1 cellular context compared by ENCODE assay signal in the genomic region with DNA sequence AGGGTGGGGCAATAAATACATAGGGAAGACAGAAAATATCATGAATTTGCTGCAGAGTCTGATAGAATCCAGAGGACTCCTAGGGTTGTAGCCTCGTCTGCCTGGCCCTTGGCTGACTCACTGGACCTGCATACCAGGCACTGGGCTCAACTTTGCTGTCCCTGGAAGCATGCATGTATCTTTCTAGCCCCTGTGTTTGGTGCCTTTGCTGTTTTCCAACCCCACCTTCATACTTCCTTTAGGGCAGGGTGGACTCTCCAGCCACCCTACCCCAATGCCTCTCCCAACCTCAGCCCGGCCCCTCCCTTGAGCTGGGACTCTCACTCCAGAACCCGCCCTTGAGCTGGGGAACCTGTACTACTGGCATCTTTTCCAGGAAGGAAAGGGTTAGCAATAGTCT.
TF ChIP-seq lines count a peak whose summit lies in the region.

No MANE protein-coding gene starts in this region.

TF ChIP-seq in HepG2, 621 proteins besides CTCF, POLR2A, EP300 and RAD21:
- TF ChIP-seq KDM2A (CRISPR knock-in tag; IDR thresholded peaks at IDR 0.05; ENCODE audit: borderline replicate concordance, low read depth) (no peak), ZNF282 (IDR thresholded peaks at IDR 0.05; ENCODE audit: partially characterized antibody) (no peak)
TF ChIP-seq in HepG2: peak in this region for 0.
